In the genomic region with DNA sequence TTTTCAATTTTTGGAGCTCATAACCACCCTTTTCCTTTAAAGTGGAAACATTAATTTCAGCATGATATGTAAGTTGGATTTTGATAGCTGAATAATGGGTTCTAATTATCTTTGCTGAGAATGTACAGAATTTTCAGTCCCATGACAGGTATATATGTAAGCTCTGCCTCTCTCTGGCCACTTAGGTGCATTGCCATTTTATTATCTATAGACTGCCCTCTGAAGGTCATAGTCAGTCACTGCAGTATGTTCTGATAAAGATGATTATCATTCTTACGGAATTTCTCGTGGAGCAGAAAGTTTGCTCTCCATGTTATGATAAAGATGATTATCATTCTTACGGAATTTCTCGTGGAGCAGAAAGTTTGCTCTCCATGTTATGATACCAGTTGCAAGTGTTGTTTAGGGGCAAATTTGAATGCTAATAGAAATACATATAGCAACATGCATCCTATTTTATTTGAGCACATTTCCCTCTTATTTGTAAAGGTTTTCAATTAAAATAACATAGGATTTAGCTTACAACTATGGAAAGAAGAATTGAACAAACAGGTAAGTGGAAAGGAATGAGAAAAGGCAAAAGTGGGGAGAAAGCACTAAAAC, we compare ENCODE assay signal across 9 cellular contexts. TPM values are rescaled to one million over a fixed set of nuclear protein-coding genes. Genes with fewer than 3 reads are reported as not detected.
DNase-seq lines count a peak whose midpoint lies in the region; ATAC-seq, FAIRE-seq and TF ChIP-seq lines count a peak whose summit lies in the region.
"Had no signal": no experiment of that assay in that cellular context is flagged by ENCODE, and none has a peak within 500 bp of the region (broad histone marks: within the 10 kb centered on the region; RNA-seq: fewer than 3 reads in every experiment).

No MANE protein-coding gene starts in this region.

- no peaks in the 10 kb centered on the region for H3K36me3 ChIP-seq in parathyroid adenoma (ENCODE audit: control insufficient read depth, insufficient read depth, low read length)

- H3K79me2 ChIP-seq in parathyroid adenoma, result no peaks in the 10 kb centered on the region

- FAIRE-seq in G401.6 (lab: Jason Lieb, UNC) (peak; percentile 91), RCC 7860 (lab: Jason Lieb, UNC) (peak; percentile 46)

- H3K4me1 ChIP-seq in parathyroid adenoma, result no peaks in the 10 kb centered on the region

- H3K4me3 ChIP-seq in epithelial cell of esophagus (ENCODE audit: low read length) (no peak overlapping the region), parathyroid adenoma (ENCODE audit: low read depth, low read length) (no peak overlapping the region)

- H3K9me3 ChIP-seq in parathyroid adenoma (ENCODE audit: control insufficient read depth, low read length), result no peaks in the 10 kb centered on the region

- peak; percentile 44 for DNase-seq in A172 (ENCODE audit: low spot score)
- DNase-seq in RCC 7860 (ENCODE audit: low spot score), result peak; percentile 60
- peak; percentile 68 for DNase-seq in epithelial cell of esophagus (ENCODE audit: low read depth)
- DNase-seq in NK-92 (lab: John Stamatoyannopoulos, UW; ENCODE audit: unreplicated experiment), result no peak

- TF ChIP-seq RAD21 in Ishikawa (IDR thresholded peaks at IDR 0.05; ENCODE audit: low read depth), result peak; percentile 71

- TF ChIP-seq CTCF in epithelial cell of esophagus (IDR thresholded peaks at IDR 0.05; ENCODE audit: insufficient read depth, low read depth, low read length, missing control alignments) (peak; percentile 92), parathyroid adenoma (IDR thresholded peaks at IDR 0.05) (peak; percentile 68)

- H2AFZ ChIP-seq in parathyroid adenoma, result no peak overlapping the region

- H3K27ac ChIP-seq in parathyroid adenoma, result no peak overlapping the region

- no peak overlapping the region for H3K4me2 ChIP-seq in parathyroid adenoma (ENCODE audit: low read length)

- peak; percentile 100 for ATAC-seq in GM21786 (IDR thresholded peaks at IDR 0.05; ENCODE audit: unreplicated experiment)

- no peak for TF ChIP-seq EP300 in Ishikawa (IDR thresholded peaks at IDR 0.05; ENCODE audit: borderline replicate concordance)

- no peak overlapping the region for H3K9ac ChIP-seq in parathyroid adenoma

- H3K27me3 ChIP-seq in parathyroid adenoma (ENCODE audit: control insufficient read depth, insufficient read depth, low read length), result no peaks in the 10 kb centered on the region

TF ChIP-seq in Ishikawa, 13 proteins besides CTCF, POLR2A, EP300 and RAD21:
- TF ChIP-seq TAF1 (IDR thresholded peaks at IDR 0.05; ENCODE audit: low read depth) (no peak), NFIC (IDR thresholded peaks at IDR 0.05) (no peak), TEAD4 (IDR thresholded peaks at IDR 0.05) (no peak), YY1 (IDR thresholded peaks at IDR 0.05; ENCODE audit: low read depth) (no peak), FOXM1 (IDR thresholded peaks at IDR 0.05; ENCODE audit: borderline replicate concordance, low read depth) (no peak), ZBTB7A (IDR thresholded peaks at IDR 0.05; ENCODE audit: low read depth) (no peak), CREB1 (IDR thresholded peaks at IDR 0.05; ENCODE audit: low read depth) (no peak), EGR1 (IDR thresholded peaks at IDR 0.05) (no peak)
- TF ChIP-seq, protein P1, sequence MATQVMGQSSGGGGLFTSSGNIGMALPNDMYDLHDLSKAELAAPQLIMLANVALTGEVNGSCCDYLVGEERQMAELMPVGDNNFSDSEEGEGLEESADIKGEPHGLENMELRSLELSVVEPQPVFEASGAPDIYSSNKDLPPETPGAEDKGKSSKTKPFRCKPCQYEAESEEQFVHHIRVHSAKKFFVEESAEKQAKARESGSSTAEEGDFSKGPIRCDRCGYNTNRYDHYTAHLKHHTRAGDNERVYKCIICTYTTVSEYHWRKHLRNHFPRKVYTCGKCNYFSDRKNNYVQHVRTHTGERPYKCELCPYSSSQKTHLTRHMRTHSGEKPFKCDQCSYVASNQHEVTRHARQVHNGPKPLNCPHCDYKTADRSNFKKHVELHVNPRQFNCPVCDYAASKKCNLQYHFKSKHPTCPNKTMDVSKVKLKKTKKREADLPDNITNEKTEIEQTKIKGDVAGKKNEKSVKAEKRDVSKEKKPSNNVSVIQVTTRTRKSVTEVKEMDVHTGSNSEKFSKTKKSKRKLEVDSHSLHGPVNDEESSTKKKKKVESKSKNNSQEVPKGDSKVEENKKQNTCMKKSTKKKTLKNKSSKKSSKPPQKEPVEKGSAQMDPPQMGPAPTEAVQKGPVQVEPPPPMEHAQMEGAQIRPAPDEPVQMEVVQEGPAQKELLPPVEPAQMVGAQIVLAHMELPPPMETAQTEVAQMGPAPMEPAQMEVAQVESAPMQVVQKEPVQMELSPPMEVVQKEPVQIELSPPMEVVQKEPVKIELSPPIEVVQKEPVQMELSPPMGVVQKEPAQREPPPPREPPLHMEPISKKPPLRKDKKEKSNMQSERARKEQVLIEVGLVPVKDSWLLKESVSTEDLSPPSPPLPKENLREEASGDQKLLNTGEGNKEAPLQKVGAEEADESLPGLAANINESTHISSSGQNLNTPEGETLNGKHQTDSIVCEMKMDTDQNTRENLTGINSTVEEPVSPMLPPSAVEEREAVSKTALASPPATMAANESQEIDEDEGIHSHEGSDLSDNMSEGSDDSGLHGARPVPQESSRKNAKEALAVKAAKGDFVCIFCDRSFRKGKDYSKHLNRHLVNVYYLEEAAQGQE (IDR thresholded peaks at IDR 0.05; ENCODE audit: low read depth), result no peak
- TF ChIP-seq, protein P2, sequence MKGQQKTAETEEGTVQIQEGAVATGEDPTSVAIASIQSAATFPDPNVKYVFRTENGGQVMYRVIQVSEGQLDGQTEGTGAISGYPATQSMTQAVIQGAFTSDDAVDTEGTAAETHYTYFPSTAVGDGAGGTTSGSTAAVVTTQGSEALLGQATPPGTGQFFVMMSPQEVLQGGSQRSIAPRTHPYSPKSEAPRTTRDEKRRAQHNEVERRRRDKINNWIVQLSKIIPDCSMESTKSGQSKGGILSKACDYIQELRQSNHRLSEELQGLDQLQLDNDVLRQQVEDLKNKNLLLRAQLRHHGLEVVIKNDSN (IDR thresholded peaks at IDR 0.05), result no peak

RNA-seq across cellular contexts. Expression of a gene that starts 10.4 kb away (rescaled TPM):
- total RNA-seq in A172 (2014; rRNA removed; shearing (Covaris generic)), result 0.84 TPM in 1 of 2 replicates, not detected in the other
- total RNA-seq: mononuclear cell had no signal

RNA-seq across cellular contexts. Expression of a gene that starts 35.1 kb away (rescaled TPM):
- not detected in 2 replicates for total RNA-seq in A172 (2014; rRNA removed; shearing (Covaris generic))
- total RNA-seq: mononuclear cell had no signal

RNA-seq across cellular contexts. Expression of a gene that starts 42.4 kb away (rescaled TPM):
- not detected in 2 replicates for total RNA-seq in A172 (2014; rRNA removed; shearing (Covaris generic))
